Comparison of ENCODE assay signal across 28 cellular contexts in genomic region chr1:240693844-240694243, GRCh38.
"Had no signal": no experiment of that assay in that cellular context is flagged by ENCODE, and none has a peak within 500 bp of the region (broad histone marks: within the 10 kb centered on the region; RNA-seq: fewer than 3 reads in every experiment).

No MANE protein-coding gene starts in this region.

- DNase-seq: effector CD8-positive, alpha-beta T cell; endodermal cell; foreskin melanocyte; glutamatergic neuron; heart right ventricle; hippocampal formation; left cardiac atrium; left lung; mesenchymal stem cell; mucosa of descending colon; naive thymus-derived CD4-positive, alpha-beta T cell; right cardiac atrium; small intestine; stimulated activated CD4-positive, alpha-beta T cell treated with anti-CD3 and anti-CD28 coated beads, Interleukin-15, amount 100 ng/mL, for 24 hours; stimulated activated CD4-positive, alpha-beta T cell treated with anti-CD3 and anti-CD28 coated beads, Interleukin-2, amount 100 ng/mL, for 48 hours; stimulated activated CD8-positive, alpha-beta memory T cell treated with anti-CD3 and anti-CD28 coated beads, Interleukin-4, amount 100 ng/mL, for 48 hours; stimulated activated naive CD4-positive, alpha-beta T cell treated with Interleukin-2 at 50 U/mL for 16 hours; substantia nigra; testis; tibial artery; upper lobe of left lung had no signal

- H3K9me3 ChIP-seq: heart right ventricle, left lung, mucosa of descending colon, prostate gland, testis, tibial artery, upper lobe of left lung had no signal

- FAIRE-seq: colon, islet of Langerhans, small intestine, urothelium cell line had no signal

- H3K4me3 ChIP-seq: heart right ventricle, left lung, mucosa of descending colon, neural progenitor cell, prostate gland, testis, tibial artery, upper lobe of left lung had no signal

- H3K4me1 ChIP-seq: heart right ventricle, left lung, neural progenitor cell, prostate gland, testis, tibial artery, upper lobe of left lung had no signal

- H3K27me3 ChIP-seq: left lung, neural progenitor cell, testis, tibial artery, upper lobe of left lung had no signal

- H2AFZ ChIP-seq: neural progenitor cell had no signal

- H3K4me2 ChIP-seq: neural progenitor cell had no signal

- H3K9ac ChIP-seq: neural progenitor cell had no signal

- H3K36me3 ChIP-seq: heart right ventricle, left lung, neural progenitor cell, prostate gland, tibial artery, upper lobe of left lung had no signal

- ATAC-seq: esophagus mucosa; heart right ventricle; left cardiac atrium; left lung; mucosa of descending colon; naive thymus-derived CD4-positive, alpha-beta T cell; right cardiac atrium had no signal

- H3K27ac ChIP-seq: epithelial cell of prostate, heart right ventricle, left lung, neural progenitor cell, prostate gland, testis, tibial artery, upper lobe of left lung had no signal
